Comparison of ENCODE assay signal across 12 cellular contexts in genomic region chr4:151690164-151690856, GRCh38.
DNase-seq lines count a peak whose midpoint lies in the region; ATAC-seq and TF ChIP-seq lines count a peak whose summit lies in the region.
"Had no signal": no experiment of that assay in that cellular context is flagged by ENCODE, and none has a peak within 500 bp of the region (broad histone marks: within the 10 kb centered on the region; RNA-seq: fewer than 3 reads in every experiment).

No MANE protein-coding gene starts in this region.

- no peak for TF ChIP-seq POLR2A in tibial nerve (IDR thresholded peaks at IDR 0.05)

- intact Hi-C loops in Right ventricle myocardium inferior (cut with DNase I) = no loop called here
- intact Hi-C loops in Right ventricle myocardium superior (cut with DNase I) = no loop called here
- intact Hi-C loops in left lung (cut with DNase I) = no loop called here

- H3K27me3 Mint-ChIP-seq in effector memory CD8-positive, alpha-beta T cell = no peaks in the 10 kb centered on the region
- H3K27me3 Mint-ChIP-seq: activated B cell treated with CpG ODN at 0.5 μM for 24 hours, IgD-negative memory B cell had no signal

- H3K9me3 ChIP-seq in left lung (no peaks in the 10 kb centered on the region), tibial nerve (no peaks in the 10 kb centered on the region)
- H3K9me3 ChIP-seq: thoracic aorta had no signal

- no peak overlapping the region for H3K27ac Mint-ChIP-seq in effector memory CD8-positive, alpha-beta T cell
- H3K27ac Mint-ChIP-seq: activated B cell treated with CpG ODN at 0.5 μM for 24 hours had no signal

- DNase-seq in Right ventricle myocardium inferior (ENCODE audit: missing footprints) (peak; percentile 44), Right ventricle myocardium superior (no peak), choroid plexus epithelial cell (ENCODE audit: low read depth) (peak; percentile 57), left lung (no peak), tibial nerve (ENCODE audit: low spot score in 2 of 2) (no peak), NCI-H748 (lab: John Stamatoyannopoulos, UW; ENCODE audit: unreplicated experiment) (no peak)
- no peak for DNase-seq in effector memory CD8-positive, alpha-beta T cell
- DNase-seq: activated B cell treated with CpG ODN at 0.5 μM for 24 hours, NCI-H2107 had no signal

- no peaks in the 10 kb centered on the region for H3K4me1 Mint-ChIP-seq in effector memory CD8-positive, alpha-beta T cell (ENCODE audit: low read depth in 2 of 2)
- H3K4me1 Mint-ChIP-seq: activated B cell treated with CpG ODN at 0.5 μM for 24 hours had no signal

- H3K27me3 ChIP-seq in left lung (no peaks in the 10 kb centered on the region), tibial nerve (no peaks in the 10 kb centered on the region)

- no peak for ATAC-seq in Right ventricle myocardium inferior
- no peak for ATAC-seq in Right ventricle myocardium superior (ENCODE audit: poor library complexity)
- ATAC-seq in left lung = peak; percentile 17
- no peak for ATAC-seq in HG02763 (IDR thresholded peaks at IDR 0.05; ENCODE audit: unreplicated experiment)
- no peak for ATAC-seq in effector memory CD8-positive, alpha-beta T cell (replicated peaks)

- no peak overlapping the region for H3K4me3 ChIP-seq in choroid plexus epithelial cell (ENCODE audit: low read depth, low read length)
- H3K4me3 ChIP-seq in left lung = no peak overlapping the region
- H3K4me3 ChIP-seq in tibial nerve = no peak overlapping the region
- H3K4me3 ChIP-seq: thoracic aorta had no signal

- no peak for TF ChIP-seq CTCF in choroid plexus epithelial cell (conservative IDR thresholded peaks at IDR 0.05; ENCODE audit: low read depth, low read length)
- TF ChIP-seq CTCF in left lung (IDR thresholded peaks at IDR 0.05) = no peak
- no peak for TF ChIP-seq CTCF in tibial nerve (IDR thresholded peaks at IDR 0.05)

- H3K4me1 ChIP-seq in left lung = peaks cover 9 to 11% of the 10 kb centered on the region in 2 donors
- peaks cover 0 to 59% (median 10%) of the 10 kb centered on the region in 4 donors for H3K4me1 ChIP-seq in tibial nerve

- H3K36me3 ChIP-seq in left lung = peaks cover 0 to 12% of the 10 kb centered on the region in 2 donors
- H3K36me3 ChIP-seq in tibial nerve = peaks cover 0 to 5% (median 0%) of the 10 kb centered on the region in 3 donors
- H3K36me3 ChIP-seq: thoracic aorta had no signal

- no peaks in the 10 kb centered on the region for H3K9me3 Mint-ChIP-seq in effector memory CD8-positive, alpha-beta T cell
- H3K9me3 Mint-ChIP-seq: activated B cell treated with CpG ODN at 0.5 μM for 24 hours, IgD-negative memory B cell had no signal

- no peak overlapping the region for H3K27ac ChIP-seq in left lung
- H3K27ac ChIP-seq in tibial nerve = peak overlapping the region in 3 of 4 donors; percentile 1 to 68 (median 65)
- H3K27ac ChIP-seq: thoracic aorta had no signal

- H3K36me3 Mint-ChIP-seq in effector memory CD8-positive, alpha-beta T cell (ENCODE audit: insufficient read depth) = no peaks in the 10 kb centered on the region

- TF ChIP-seq EP300 in tibial nerve (IDR thresholded peaks at IDR 0.05) = no peak

- no peak overlapping the region for H3K4me3 Mint-ChIP-seq in effector memory CD8-positive, alpha-beta T cell
- H3K4me3 Mint-ChIP-seq: activated B cell treated with CpG ODN at 0.5 μM for 24 hours, IgD-negative memory B cell had no signal

- 42 to 46% methylated on average over 4 of the region's 4 CpGs for whole genome bisulfite sequencing in tibial nerve, 2 donors

Comparison
In these comparisons a context has a peak if more than half of its experiments do, and no peak if none do; other contexts are left out.
1. DNase-seq: peak in Right ventricle myocardium inferior (single experiment) and choroid plexus epithelial cell (single experiment); none in Right ventricle myocardium superior (single experiment), left lung (0 of 2), tibial nerve (0 of 2), effector memory CD8-positive, alpha-beta T cell (0 of 3) and NCI-H748 (single experiment).
2. H3K27ac ChIP-seq: peak in tibial nerve (3 of 4); none in left lung (0 of 2).